In the genomic region with DNA sequence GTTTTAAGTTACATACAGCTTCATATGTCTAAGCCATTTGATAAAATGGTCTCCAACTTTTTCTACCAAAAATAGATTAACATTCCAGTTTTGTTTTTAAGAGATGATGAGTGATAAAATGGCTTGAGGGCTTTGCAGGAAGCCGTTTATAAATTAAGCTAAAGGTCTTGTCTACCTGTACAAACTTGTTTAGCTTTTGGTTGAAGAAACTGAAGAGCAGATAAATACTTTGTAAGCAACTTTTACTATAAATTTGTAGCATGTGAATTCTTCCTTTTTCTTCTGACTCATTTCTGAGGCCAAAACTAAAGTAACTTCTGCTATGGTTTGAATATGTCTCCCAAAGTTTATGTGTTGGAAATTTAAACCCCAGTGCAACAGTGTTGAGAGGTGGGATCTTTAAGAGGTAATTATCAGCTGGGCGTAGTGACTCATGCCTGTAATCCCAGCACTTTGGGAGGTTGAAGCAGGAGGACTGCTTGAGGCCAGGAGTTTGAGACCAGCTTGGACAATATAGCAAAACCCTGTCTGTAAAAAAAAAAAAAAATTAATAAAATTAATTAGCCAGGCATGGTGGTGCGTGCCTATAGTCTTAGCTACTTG, we compare ENCODE assay signal across 19 cellular contexts. TPM values are rescaled to one million over a fixed set of nuclear protein-coding genes. Genes with fewer than 3 reads are reported as not detected.
A peak's percentile ranks its signal among the peaks of the same experiment; 100 is the strongest.
DNase-seq lines count a peak whose midpoint lies in the region; ATAC-seq, FAIRE-seq and TF ChIP-seq lines count a peak whose summit lies in the region.
"Had no signal": no experiment of that assay in that cellular context is flagged by ENCODE, and none has a peak within 500 bp of the region (broad histone marks: within the 10 kb centered on the region; RNA-seq: fewer than 3 reads in every experiment).

No MANE protein-coding gene starts in this region.

- CTCF ChIA-PET in K562 (lab: Yijun Ruan, JAX; ENCODE audit: low intra/inter-chr PET ratio): interaction anchor here (0.6 kb wide), 1 partner anchor 18 kb away, joined by 4 read pairs; no protein-coding TSS in a partner anchor

- no peaks in the 10 kb centered on the region for H3K9me3 Mint-ChIP-seq in type B pancreatic cell

- TF ChIP-seq EP300 in K562 (IDR thresholded peaks at IDR 0.05; ENCODE audit: low read length): no peak
- no peak for TF ChIP-seq EP300 in ovary (IDR thresholded peaks at IDR 0.05)

- WGBS in K562 (ENCODE audit: insufficient coverage, low coverage, missing lambda C conversion rate): 45% methylated on average over 3 of the region's 3 CpGs
- 74% methylated on average over 3 of the region's 3 CpGs for WGBS in hepatocyte (ENCODE audit: low lambda C conversion rate, missing lambda C conversion rate)
- 82 to 89% (median 84%) methylated on average over 3 of the region's 3 CpGs for WGBS in ovary, 3 donors

- BruUV-seq in K562 (replicated peaks; lab: Mats Ljungman, UMichigan): no TSS peak

- H3K27me3 Mint-ChIP-seq in type B pancreatic cell: peaks cover 10% of the 10 kb centered on the region

- DNase-seq in OCI-M1 (lab: John Stamatoyannopoulos, UW): peak; percentile 48
- no peak for DNase-seq in K562 (ENCODE audit: extremely low read depth in 1 of 4, low spot score in 3 of 4)
- no peak for DNase-seq in hepatocyte (ENCODE audit: low spot score)
- no peak for DNase-seq in type B pancreatic cell (ENCODE audit: extremely low spot score, unreplicated experiment)
- no peak for DNase-seq in ovary
- no peak for DNase-seq in mesenteric fat pad (ENCODE audit: low spot score)
- DNase-seq: BE2C, DMS53, NCI-H1092 treated with DMSO at 0.1 percent for 48 hours, NCI-H2029 treated with DMSO at 0.1 percent for 48 hours, NCI-H226, NCI-H510A treated with DMSO at 0.1 percent for 48 hours, NCI-H748 treated with DMSO at 0.1 percent for 48 hours, Right ventricle myocardium superior had no signal

- H3K4me2 ChIP-seq in K562 (ENCODE audit: insufficient read depth, low read length): no peak overlapping the region
- H3K4me2 ChIP-seq in hepatocyte: no peak overlapping the region

- TF ChIP-seq POLR2A in K562 (conservative IDR thresholded peaks at IDR 0.05): no peak
- TF ChIP-seq POLR2A in ovary (IDR thresholded peaks at IDR 0.05): no peak

- H3K9me1 ChIP-seq in K562 (ENCODE audit: control insufficient read depth, insufficient read depth, low read length): no peaks in the 10 kb centered on the region

- H2AFZ ChIP-seq in K562 (ENCODE audit: low read depth, low read length): no peak overlapping the region
- no peak overlapping the region for H2AFZ ChIP-seq in hepatocyte

- POLR2A ChIA-PET in K562 (lab: Yijun Ruan, JAX): interaction anchor here (1.0 to 1.4 kb wide), 2 partner anchors 12 to 16 kb away, joined by 3 to 4 read pairs; no protein-coding TSS in a partner anchor

- no peaks in the 10 kb centered on the region for H3K27me3 ChIP-seq in K562 (ENCODE audit: control insufficient read depth in 2 of 2, insufficient read depth in 2 of 2, low read length in 2 of 2)
- H3K27me3 ChIP-seq in hepatocyte: peaks cover 3% of the 10 kb centered on the region
- H3K27me3 ChIP-seq in ovary: no peaks in the 10 kb centered on the region
- H3K27me3 ChIP-seq: BE2C had no signal

- no peak for TF ChIP-seq CTCF in K562 (IDR thresholded peaks at IDR 0.05 in 2 of 3, conservative IDR thresholded peaks at IDR 0.05 in 1 of 3; ENCODE audit: insufficient read depth in 2 of 3, low read depth in 1 of 3, low read length in 3 of 3)
- no peak for TF ChIP-seq CTCF in hepatocyte (IDR thresholded peaks at IDR 0.05; ENCODE audit: poor library complexity)
- no peak for TF ChIP-seq CTCF in type B pancreatic cell (conservative IDR thresholded peaks at IDR 0.05)
- no peak for TF ChIP-seq CTCF in ovary (IDR thresholded peaks at IDR 0.05)

- H3K4me3 Mint-ChIP-seq in type B pancreatic cell: no peak overlapping the region

- H3K4me1 ChIP-seq in K562 (replicated peaks in 1 of 2; ENCODE audit: control insufficient read depth in 2 of 2, insufficient read depth in 2 of 2, low read length in 2 of 2) (no peaks in the 10 kb centered on the region; a peak in 1 of 5 replicates), hepatocyte (ENCODE audit: insufficient read depth) (no peaks in the 10 kb centered on the region), ovary (ENCODE audit: insufficient read depth) (no peaks in the 10 kb centered on the region)
- H3K4me1 ChIP-seq: BE2C had no signal

- no peak overlapping the region for H3K9ac ChIP-seq in K562 (ENCODE audit: insufficient read depth in 1 of 2, low read depth in 2 of 2, low read length in 2 of 2)

- H3K79me2 ChIP-seq in K562 (ENCODE audit: control insufficient read depth, insufficient read depth, low read length) (no peaks in the 10 kb centered on the region), hepatocyte (no peaks in the 10 kb centered on the region)

- FAIRE-seq in K562 (lab: Jason Lieb, UNC): no peak
- FAIRE-seq: D721Med, H54, RCC 7860 had no signal

- H3K27ac ChIP-seq in K562 (ENCODE audit: extremely low read depth, low read depth, low read length) (no peak overlapping the region), hepatocyte (peak overlapping the region; percentile 20), ovary (no peak overlapping the region)
- H3K27ac ChIP-seq: SK-N-MC had no signal

- in situ Hi-C loops in K562 (cut with MboI): no loop called here

- H3K36me3 Mint-ChIP-seq in type B pancreatic cell: no peaks in the 10 kb centered on the region

- H3K4me1 Mint-ChIP-seq in type B pancreatic cell (ENCODE audit: unreplicated experiment): peaks cover 2% of the 10 kb centered on the region

- H3K9me3 ChIP-seq in K562 (replicated peaks; ENCODE audit: control insufficient read depth, insufficient read depth, low read depth, low read length) (no peaks in the 10 kb centered on the region; the same call in 1 of the 2 replicates), hepatocyte (ENCODE audit: low read depth) (no peaks in the 10 kb centered on the region), ovary (no peaks in the 10 kb centered on the region)
- H3K9me3 ChIP-seq: BE2C had no signal

- intact Hi-C loops in K562 (cut with micrococcal nuclease): no loop called here
- intact Hi-C loops in ovary (cut with DNase I): no loop called here

- ATAC-seq in K562: no peak
- no peak for ATAC-seq in GM18909 (IDR thresholded peaks at IDR 0.05; ENCODE audit: poor library complexity, unreplicated experiment)

- H3K36me3 ChIP-seq in K562 (ENCODE audit: control insufficient read depth, insufficient read depth, low read length): no peaks in the 10 kb centered on the region
- no peaks in the 10 kb centered on the region for H3K36me3 ChIP-seq in hepatocyte (replicated peaks; ENCODE audit: insufficient read depth, low read depth)
- H3K36me3 ChIP-seq in ovary: no peaks in the 10 kb centered on the region
- H3K36me3 ChIP-seq: BE2C had no signal

- H3K9me2 ChIP-seq in hepatocyte (replicated peaks; ENCODE audit: insufficient read depth): no peaks in the 10 kb centered on the region

- H4K20me1 ChIP-seq in K562 (replicated peaks; ENCODE audit: control insufficient read depth, insufficient read depth, low read length) (no peaks in the 10 kb centered on the region), hepatocyte (ENCODE audit: insufficient read depth, poor library complexity, severe bottlenecking) (no peaks in the 10 kb centered on the region)

- H3K4me3 ChIP-seq in K562 (no peak overlapping the region), hepatocyte (no peak overlapping the region), ovary (no peak overlapping the region)
- H3K4me3 ChIP-seq: SK-N-MC had no signal

- peak overlapping the region; percentile 70 for H3K27ac Mint-ChIP-seq in type B pancreatic cell

- no peak for TF ChIP-seq RAD21 in K562 (CRISPR knock-in tag; conservative IDR thresholded peaks at IDR 0.05 in 1 of 2, IDR thresholded peaks at IDR 0.05 in 1 of 2)

TF ChIP-seq in K562, 482 proteins besides CTCF, POLR2A, EP300 and RAD21 (continues in another document):
- TF ChIP-seq ATF3 (IDR thresholded peaks at IDR 0.05) (peak; percentile 52; the same call in 1 of the 2 replicates), ATF3 (CRISPR knock-in tag; conservative IDR thresholded peaks at IDR 0.05) (no peak), JUN (IDR thresholded peaks at IDR 0.05; ENCODE audit: borderline replicate concordance, low read depth, low read length) (peak; percentile 12; the same call in 1 of the 2 replicates), JUN (CRISPR knock-in tag; IDR thresholded peaks at IDR 0.05; ENCODE audit: borderline replicate concordance) (no peak), KLF1 (tag; IDR thresholded peaks at IDR 0.05) (no peak), L3MBTL2 (IDR thresholded peaks at IDR 0.05) (0 out of 2 replicates have a peak, but pooled peaks have one; percentile 34)

RNA-seq across cellular contexts. Expression of gene NEDD4, which starts 8.2 kb away (rescaled TPM):
- 13.0 and 37.1 TPM in 2 replicates for total RNA-seq in K562 (2011; cell fraction: chromatin; rRNA removed; ENCODE audit: low replicate concordance)
- 5.2 and 10.1 TPM in 2 replicates for total RNA-seq in K562 (2011; cell fraction: nucleolus; rRNA removed)
- 16.2 and 17.3 TPM in 2 replicates for total RNA-seq in K562 (2011; cell fraction: nucleoplasm; rRNA removed)
- total RNA-seq in K562 (2014; rRNA removed) (13.0 and 15.2 TPM in 2 replicates), K562 (2014; rRNA removed; fragmentation: Illumina TruSeq; extraction: Trizol) (20.0 and 24.2 TPM in 2 replicates), K562 (2015; rRNA removed; fragmentation: Illumina TruSeq; extraction: Trizol) (20.8 and 22.6 TPM in 2 replicates), K562 (2021) (21.6 and 22.1 TPM in 2 replicates), hepatocyte (77.0 and 77.3 TPM in 2 replicates), type B pancreatic cell (ENCODE audit: low replicate concordance) (19.6 and 21.1 TPM in 2 replicates), ovary (10 to 100 TPM in 5 of 7 donors, 1 to 10 TPM in 2; 7.1 to 12.6 (median 11.0) TPM), mesenteric fat pad (16.1 TPM)
- polyA plus RNA-seq in K562 (2011; rRNA removed) (12.5 and 17.3 TPM in 2 replicates), K562 (2014; fragmentation: Illumina TruSeq; extraction: Trizol) (18.7 and 23.7 TPM in 2 replicates), K562 (2014; fragmentation: Nextera tagmentation; extraction: Ambion mirVana) (10 to 100 TPM in 1 of 2 experiments, 1 to 10 TPM in 1; 7.2 to 12.2 TPM), K562 (2014; rRNA removed) (12.4 and 12.9 TPM in 2 replicates), hepatocyte (21.3 and 26.5 TPM in 2 replicates), ovary (1 to 10 TPM; 3.8 to 8.7 TPM)
- 4.1 and 5.5 TPM in 2 replicates for polyA plus RNA-seq in K562 (2011; cell fraction: cytosol; rRNA removed)
- polyA plus RNA-seq in K562 (2011; cell fraction: nucleus; rRNA removed): 6.9 and 9.1 TPM in 2 replicates
- polyA plus RNA-seq in K562 (2012): 12.3 and 28.7 TPM in 2 replicates
- polyA minus RNA-seq in K562 (2011; rRNA and poly(A)+ RNA removed): 26.9 and 27.0 TPM in 2 replicates
- polyA minus RNA-seq in K562 (2011; cell fraction: cytosol; rRNA and poly(A)+ RNA removed): 6.6 and 8.8 TPM in 2 replicates
- polyA minus RNA-seq in K562 (2011; cell fraction: nucleus; rRNA and poly(A)+ RNA removed): 9.3 and 16.9 TPM in 2 replicates
